Comparison of ENCODE assay signal across 27 cellular contexts in the genomic region with DNA sequence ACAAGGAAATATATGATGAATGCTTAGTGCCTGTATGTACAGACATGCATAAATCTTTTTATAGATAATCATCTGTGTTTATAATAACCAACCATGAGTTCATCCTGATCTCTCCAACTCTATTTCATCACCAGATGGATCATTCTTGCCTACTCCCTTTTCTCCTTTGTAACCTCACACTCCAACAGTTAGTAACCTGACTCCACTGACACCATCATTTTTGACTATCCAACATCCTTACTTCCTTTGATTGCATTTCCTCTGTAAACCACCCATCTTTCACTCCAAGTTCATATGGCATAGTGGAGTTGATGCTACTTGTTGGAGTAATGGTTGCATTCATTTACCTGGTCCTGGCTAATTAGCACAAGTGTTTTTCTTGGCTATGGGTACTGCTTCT.
DNase-seq lines count a peak whose midpoint lies in the region; FAIRE-seq and TF ChIP-seq lines count a peak whose summit lies in the region.
"Had no signal": no experiment of that assay in that cellular context is flagged by ENCODE, and none has a peak within 500 bp of the region (broad histone marks: within the 10 kb centered on the region; RNA-seq: fewer than 3 reads in every experiment).

No MANE protein-coding gene starts in this region.

- intact Hi-C loops in MCF 10A (cut with micrococcal nuclease): no loop called here
- intact Hi-C loops in breast epithelium (cut with DNase I; ENCODE audit: low total_unique reads): no loop called here

- H3K4me1 ChIP-seq in breast epithelium (no peaks in the 10 kb centered on the region), hepatocyte (ENCODE audit: insufficient read depth) (no peaks in the 10 kb centered on the region)
- H3K4me1 ChIP-seq: gastrocnemius medialis, prostate gland, testis, uterus had no signal

- H3K27me3 Mint-ChIP-seq in MCF 10A (ENCODE audit: insufficient read depth, unreplicated experiment): no peaks in the 10 kb centered on the region
- H3K27me3 Mint-ChIP-seq: central memory CD8-positive, alpha-beta T cell had no signal

- H3K27ac ChIP-seq in breast epithelium (no peak overlapping the region), RWPE1 (no peak overlapping the region), hepatocyte (no peak overlapping the region)
- H3K27ac ChIP-seq: C4-2B, dorsolateral prefrontal cortex, gastrocnemius medialis, prostate gland, testis, uterus had no signal

- peak overlapping the region; percentile 46 for H3K27ac Mint-ChIP-seq in MCF 10A (ENCODE audit: low read depth, unreplicated experiment)
- H3K27ac Mint-ChIP-seq: activated CD4-positive, alpha-beta T cell treated with anti-CD3 and anti-CD28 coated beads for 36 hours; activated naive CD4-positive, alpha-beta T cell treated with anti-CD3 and anti-CD28 coated beads for 36 hours; T-helper 17 cell had no signal

- H3K79me2 ChIP-seq in hepatocyte: no peaks in the 10 kb centered on the region

- BruUV-seq in MCF 10A (replicated peaks; lab: Mats Ljungman, UMichigan): no TSS peak

- H3K9me3 ChIP-seq in breast epithelium (no peaks in the 10 kb centered on the region), hepatocyte (ENCODE audit: low read depth) (no peaks in the 10 kb centered on the region)
- H3K9me3 ChIP-seq: gastrocnemius medialis, prostate gland, testis, uterus had no signal

- H3K4me2 ChIP-seq in hepatocyte: no peak overlapping the region

- no peaks in the 10 kb centered on the region for H3K9me3 Mint-ChIP-seq in MCF 10A (ENCODE audit: unreplicated experiment)
- H3K9me3 Mint-ChIP-seq: activated naive CD4-positive, alpha-beta T cell treated with anti-CD3 and anti-CD28 coated beads for 36 hours; central memory CD8-positive, alpha-beta T cell had no signal

- DNase-seq in MCF 10A (ENCODE audit: unreplicated experiment): peak; percentile 21
- no peak for DNase-seq in breast epithelium (ENCODE audit: low spot score in 2 of 2)
- DNase-seq in NCI-H2029 (lab: John Stamatoyannopoulos, UW): peak; percentile 56
- peak; percentile 34 for DNase-seq in bronchial epithelial cell (ENCODE audit: low read depth)
- no peak for DNase-seq in RWPE1 (ENCODE audit: low spot score)
- no peak for DNase-seq in NCI-H446 (lab: John Stamatoyannopoulos, UW)
- no peak for DNase-seq in HK-2 (ENCODE audit: unreplicated experiment)
- DNase-seq in hepatocyte (ENCODE audit: low spot score): no peak
- DNase-seq: ACHN; activated CD4-positive, alpha-beta T cell treated with anti-CD3 and anti-CD28 coated beads for 36 hours; activated naive CD4-positive, alpha-beta T cell treated with anti-CD3 and anti-CD28 coated beads for 36 hours; activated T-cell treated with anti-CD3 and anti-CD28 coated beads, Interleukin-2, amount 50 U/mL, for 48 hours; anterior cingulate cortex; dorsolateral prefrontal cortex; gastrocnemius medialis; kidney; NCI-H1105; NCI-H2107; small intestine; stimulated activated CD4-positive, alpha-beta T cell treated with anti-CD3 and anti-CD28 coated beads, Interleukin-2, amount 100 ng/mL, for 48 hours; stimulated activated naive CD4-positive, alpha-beta T cell; T-helper 17 cell; testis; uterus had no signal

- no peaks in the 10 kb centered on the region for H4K20me1 ChIP-seq in hepatocyte (ENCODE audit: insufficient read depth, poor library complexity, severe bottlenecking)

- no peak for TF ChIP-seq POLR2A in breast epithelium (IDR thresholded peaks at IDR 0.05)

- H3K27me3 ChIP-seq in breast epithelium (no peaks in the 10 kb centered on the region), bronchial epithelial cell (ENCODE audit: control insufficient read depth, insufficient read depth, low read length) (no peaks in the 10 kb centered on the region), hepatocyte (no peaks in the 10 kb centered on the region)
- H3K27me3 ChIP-seq: gastrocnemius medialis, testis, uterus had no signal

- CTCF ChIA-PET in MCF 10A (lab: Yijun Ruan, JAX) (no interaction called here), RWPE1 (lab: Yijun Ruan, JAX) (interaction anchor here (0.6 kb wide), 1 partner anchor 260 kb away, joined by 3 read pairs; no protein-coding TSS in a partner anchor)

- H3K4me3 ChIP-seq in breast epithelium (no peak overlapping the region), bronchial epithelial cell (ENCODE audit: low read depth, low read length) (no peak overlapping the region), hepatocyte (no peak overlapping the region)
- H3K4me3 ChIP-seq: dorsolateral prefrontal cortex, gastrocnemius medialis, prostate gland, testis, uterus had no signal

- H3K9me2 ChIP-seq in hepatocyte (replicated peaks; ENCODE audit: insufficient read depth): no peaks in the 10 kb centered on the region

- no peaks in the 10 kb centered on the region for H3K36me3 ChIP-seq in breast epithelium
- H3K36me3 ChIP-seq in bronchial epithelial cell (ENCODE audit: control insufficient read depth, insufficient read depth, low read length): no peaks in the 10 kb centered on the region
- no peaks in the 10 kb centered on the region for H3K36me3 ChIP-seq in hepatocyte (replicated peaks; ENCODE audit: insufficient read depth, low read depth)
- H3K36me3 ChIP-seq: gastrocnemius medialis, prostate gland, uterus had no signal

- POLR2A ChIA-PET in MCF 10A (lab: Yijun Ruan, JAX): interaction anchor here (0.7 to 1.5 kb wide), 4 partner anchors 12 to 1117 kb away, joined by 3 read pairs; no protein-coding TSS in a partner anchor
- POLR2A ChIA-PET in RWPE1 (lab: Yijun Ruan, JAX; ENCODE audit: low non-redundant PET): no interaction called here

- no peak overlapping the region for H2AFZ ChIP-seq in hepatocyte

- FAIRE-seq in bronchial epithelial cell (lab: Jason Lieb, UNC): no peak
- FAIRE-seq: kidney, small intestine had no signal

- no peak overlapping the region for H3K4me3 Mint-ChIP-seq in MCF 10A (ENCODE audit: unreplicated experiment)
- H3K4me3 Mint-ChIP-seq: activated CD4-positive, alpha-beta T cell treated with anti-CD3 and anti-CD28 coated beads for 36 hours; activated naive CD4-positive, alpha-beta T cell treated with anti-CD3 and anti-CD28 coated beads for 36 hours; central memory CD8-positive, alpha-beta T cell; T-helper 17 cell had no signal

- TF ChIP-seq CTCF in MCF 10A (IDR thresholded peaks at IDR 0.05; ENCODE audit: unreplicated experiment): no peak
- no peak for TF ChIP-seq CTCF in breast epithelium (IDR thresholded peaks at IDR 0.05)
- TF ChIP-seq CTCF in bronchial epithelial cell (IDR thresholded peaks at IDR 0.05; ENCODE audit: insufficient read depth, low read length, severe bottlenecking): no peak
- no peak for TF ChIP-seq CTCF in RWPE1 (conservative IDR thresholded peaks at IDR 0.05; ENCODE audit: low read depth)
- TF ChIP-seq CTCF in hepatocyte (IDR thresholded peaks at IDR 0.05; ENCODE audit: poor library complexity): no peak

- H3K4me1 Mint-ChIP-seq in MCF 10A (ENCODE audit: insufficient read depth, unreplicated experiment): peaks cover 38% of the 10 kb centered on the region
- H3K4me1 Mint-ChIP-seq: activated CD4-positive, alpha-beta T cell treated with anti-CD3 and anti-CD28 coated beads for 36 hours; central memory CD8-positive, alpha-beta T cell; T-helper 17 cell had no signal

- H3K36me3 Mint-ChIP-seq in MCF 10A (ENCODE audit: insufficient read depth, unreplicated experiment): peaks cover 10% of the 10 kb centered on the region

Comparison
In these comparisons a context has a peak if more than half of its experiments do, and no peak if none do; other contexts are left out.
1. DNase-seq: peak in MCF 10A (single experiment), NCI-H2029 (single experiment) and bronchial epithelial cell (single experiment); none in breast epithelium (0 of 2), RWPE1 (single experiment), NCI-H446 (0 of 2), HK-2 (single experiment) and hepatocyte (single experiment).